ENCODE assay signal across 8 cellular contexts in the genomic region with DNA sequence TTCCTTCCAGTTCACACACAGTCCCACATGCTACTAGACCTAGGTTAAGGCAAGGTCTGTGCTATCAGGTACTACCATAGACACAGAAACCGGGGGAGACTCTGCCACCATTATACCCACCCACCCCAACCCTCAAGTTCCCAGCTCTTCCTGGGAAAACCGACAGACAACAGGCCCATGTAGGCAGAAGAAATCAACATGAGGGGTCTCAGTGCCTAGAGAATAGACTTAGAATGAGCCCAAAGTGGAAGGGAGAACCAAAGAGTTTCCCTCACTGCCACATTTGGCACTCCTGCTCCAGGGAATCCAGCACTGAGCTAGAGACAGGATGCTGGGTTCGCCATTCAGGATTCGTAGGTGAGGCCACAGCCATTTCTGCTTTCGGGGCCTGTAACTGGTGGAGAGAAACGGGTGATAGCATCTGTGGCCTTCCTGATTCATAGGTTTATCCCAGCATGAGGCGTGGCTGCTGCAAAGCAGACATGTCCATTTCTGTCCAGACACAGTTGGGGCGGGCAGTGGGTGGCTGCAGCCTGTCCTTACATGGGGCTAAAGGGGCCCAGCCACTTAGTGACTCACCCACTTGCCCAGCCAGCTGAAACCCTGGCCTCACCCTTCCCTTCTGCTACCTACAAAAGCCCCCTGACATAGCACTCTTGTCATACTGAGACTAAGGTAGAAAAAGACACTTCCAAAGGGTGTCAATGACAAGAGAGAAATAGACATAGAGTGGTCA.
DNase-seq lines count a peak whose midpoint lies in the region; ATAC-seq and TF ChIP-seq lines count a peak whose summit lies in the region.

No MANE protein-coding gene starts in this region.

- no peak for TF ChIP-seq POLR2A in esophagus muscularis mucosa (IDR thresholded peaks at IDR 0.05; ENCODE audit: low read depth)

- no peaks in the 10 kb centered on the region for H4K20me1 ChIP-seq in OCI-LY3 (ENCODE audit: insufficient read depth, low read length)

- no peak for TF ChIP-seq CTCF in OCI-LY3 (IDR thresholded peaks at IDR 0.05; ENCODE audit: low read depth, low read length)
- TF ChIP-seq CTCF in esophagus muscularis mucosa (IDR thresholded peaks at IDR 0.05): no peak

- intact Hi-C loops in esophagus muscularis mucosa (cut with DNase I): loop anchor here (5.0 kb wide), 2 partner anchors 37 to 68 kb away; a partner anchor contains a TSS

- H3K27me3 ChIP-seq in OCI-LY3 (ENCODE audit: low read depth, low read length) (peaks cover 13% of the 10 kb centered on the region), esophagus muscularis mucosa (no peaks in the 10 kb centered on the region)

- ATAC-seq in GM19452 (IDR thresholded peaks at IDR 0.05; ENCODE audit: unreplicated experiment): peak; percentile 33
- ATAC-seq in stimulated activated naive CD8-positive, alpha-beta T cell treated with anti-CD3 and anti-CD28 coated beads, Interleukin-15, Interleukin-2, amounts not matched to agents 100 U/mL and 50 U/mL, for 24 hours: no peak
- no peak for ATAC-seq in GM18873 (IDR thresholded peaks at IDR 0.05; ENCODE audit: low FRiP score, unreplicated experiment)

- H2AFZ ChIP-seq in OCI-LY3 (ENCODE audit: low read depth, low read length): no peak overlapping the region

- H3K9me3 ChIP-seq in OCI-LY3 (ENCODE audit: insufficient read depth, low read length) (no peaks in the 10 kb centered on the region), esophagus muscularis mucosa (no peaks in the 10 kb centered on the region)

- WGBS in esophagus muscularis mucosa: 80% methylated on average over 5 of the region's 8 CpGs

- H3K4me1 ChIP-seq in OCI-LY3 (ENCODE audit: low read length) (peaks cover 79% of the 10 kb centered on the region), esophagus muscularis mucosa (peaks cover 59 to 85% (median 76%) of the 10 kb centered on the region in 4 donors)

- H3K4me2 ChIP-seq in OCI-LY3 (ENCODE audit: low read length): peak overlapping the region; percentile 21

- H3K4me3 ChIP-seq in OCI-LY3 (ENCODE audit: low read length) (no peak overlapping the region), esophagus muscularis mucosa (no peak overlapping the region)

- H3K79me2 ChIP-seq in OCI-LY3 (ENCODE audit: low read length): no peaks in the 10 kb centered on the region

- H3K36me3 ChIP-seq in OCI-LY3 (replicated peaks; ENCODE audit: low read depth, low read length) (no peaks in the 10 kb centered on the region), esophagus muscularis mucosa (no peaks in the 10 kb centered on the region)

- TF ChIP-seq EP300 in esophagus muscularis mucosa (IDR thresholded peaks at IDR 0.05): no peak

- H3K27ac ChIP-seq in OCI-LY3 (ENCODE audit: low read length) (no peak overlapping the region), esophagus muscularis mucosa (replicated peaks in 1 of 4) (peak overlapping the region; percentile 91 to 97 (median 93))

- no peak overlapping the region for H3K9ac ChIP-seq in OCI-LY3 (ENCODE audit: low read length)

- peak; percentile 76 for DNase-seq in CD1c-positive myeloid dendritic cell (ENCODE audit: extremely low spot score)
- no peak for DNase-seq in esophagus muscularis mucosa (ENCODE audit: extremely low spot score)
- peak; percentile 47 for DNase-seq in stimulated activated naive CD8-positive, alpha-beta T cell treated with anti-CD3 and anti-CD28 coated beads, Interleukin-15, Interleukin-2, amounts not matched to agents 100 U/mL and 50 U/mL, for 24 hours
- no peak for DNase-seq in NCI-H510A (lab: John Stamatoyannopoulos, UW)
- DNase-seq in midbrain (lab: John Stamatoyannopoulos, UW): no peak

Comparison
In these comparisons a context has a peak if more than half of its experiments do, and no peak if none do; other contexts are left out.
1. DNase-seq: peak in CD1c-positive myeloid dendritic cell (single experiment) and stimulated activated naive CD8-positive, alpha-beta T cell treated with anti-CD3 and anti-CD28 coated beads, Interleukin-15, Interleukin-2, amounts not matched to agents 100 U/mL and 50 U/mL, for 24 hours (single experiment); none in esophagus muscularis mucosa (single experiment), NCI-H510A (single experiment) and midbrain (single experiment).